In the genomic region with DNA sequence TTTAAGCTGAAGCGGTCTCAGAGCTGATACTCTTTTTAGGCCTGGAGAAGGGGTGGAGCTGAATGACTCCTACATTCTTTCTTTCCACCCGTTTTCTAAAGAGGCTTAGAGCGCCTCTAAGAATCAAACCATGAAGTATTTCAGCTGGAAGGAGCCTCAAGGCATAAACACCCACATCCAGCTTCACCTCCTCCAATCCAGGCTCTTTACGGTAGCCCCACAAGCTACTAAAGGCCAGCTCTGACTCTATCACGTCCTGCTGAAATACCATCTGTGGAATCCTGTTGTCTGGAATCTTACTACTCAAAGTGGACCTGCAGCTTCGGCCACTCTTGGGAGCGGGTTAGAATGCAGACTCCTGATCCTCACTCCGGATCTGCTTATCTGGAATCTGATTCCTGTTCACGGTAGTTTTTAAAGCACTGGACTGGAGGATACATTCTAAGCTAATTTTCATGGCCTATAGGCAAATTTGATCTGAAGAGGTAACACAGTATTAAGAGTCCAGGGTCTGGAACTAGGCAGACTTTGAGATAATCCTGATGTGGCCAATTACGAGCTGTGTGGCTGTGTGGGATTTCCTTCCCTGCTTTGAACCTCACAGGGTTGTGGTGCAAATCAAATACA, we compare ENCODE assay signal across 16 cellular contexts.
"Had no signal": no experiment of that assay in that cellular context is flagged by ENCODE, and none has a peak within 500 bp of the region (broad histone marks: within the 10 kb centered on the region; RNA-seq: fewer than 3 reads in every experiment).

No MANE protein-coding gene starts in this region.

- H3K36me3 ChIP-seq: adrenal gland, brain microvascular endothelial cell, left lung, stomach, thoracic aorta had no signal

- ATAC-seq: left lung had no signal

- H3K4me3 Mint-ChIP-seq: activated CD4-positive, alpha-beta T cell treated with anti-CD3 and anti-CD28 coated beads, Interleukin-2, amount 10 ng/mL, durations not matched to agents 24 days and 14 days; activated naive CD4-positive, alpha-beta T cell treated with anti-CD3 and anti-CD28 coated beads, Interleukin-2, amount 10 ng/mL, durations not matched to agents 7 days and 5 days had no signal

- H3K27ac Mint-ChIP-seq: activated CD4-positive, alpha-beta T cell treated with anti-CD3 and anti-CD28 coated beads, Interleukin-2, amount 10 ng/mL, durations not matched to agents 24 days and 14 days; activated naive CD4-positive, alpha-beta T cell treated with anti-CD3 and anti-CD28 coated beads, Interleukin-2, amount 10 ng/mL, durations not matched to agents 7 days and 5 days had no signal

- H3K27me3 ChIP-seq: adrenal gland, brain microvascular endothelial cell, left lung, stomach had no signal

- H3K27ac ChIP-seq: adrenal gland, brain microvascular endothelial cell, left lung, parathyroid adenoma, skin epidermis, stomach, thoracic aorta had no signal

- H3K4me3 ChIP-seq: adrenal gland, left lung, skin epidermis, stomach, thoracic aorta had no signal

- H3K79me2 ChIP-seq: parathyroid adenoma had no signal

- FAIRE-seq: islet of Langerhans had no signal

- H3K4me1 ChIP-seq: adrenal gland, left lung, parathyroid adenoma had no signal

- H3K36me3 Mint-ChIP-seq: activated naive CD4-positive, alpha-beta T cell treated with anti-CD3 and anti-CD28 coated beads, Interleukin-2, amount 10 ng/mL, durations not matched to agents 7 days and 5 days had no signal

- H2AFZ ChIP-seq: parathyroid adenoma had no signal

- H3K27me3 Mint-ChIP-seq: activated CD4-positive, alpha-beta T cell treated with anti-CD3 and anti-CD28 coated beads, Interleukin-2, amount 10 ng/mL, durations not matched to agents 24 days and 14 days; activated naive CD4-positive, alpha-beta T cell treated with anti-CD3 and anti-CD28 coated beads, Interleukin-2, amount 10 ng/mL, durations not matched to agents 7 days and 5 days had no signal

- DNase-seq: activated CD4-positive, alpha-beta T cell treated with anti-CD3 and anti-CD28 coated beads, Interleukin-2, amount 10 ng/mL, durations not matched to agents 24 days and 14 days; activated CD8-positive, alpha-beta memory T cell treated with anti-CD3 and anti-CD28 coated beads for 24 hours; activated naive CD4-positive, alpha-beta T cell treated with anti-CD3 and anti-CD28 coated beads, Interleukin-2, amount 10 ng/mL, durations not matched to agents 7 days and 5 days; brain microvascular endothelial cell; cerebellar nuclear complex; dermis blood vessel endothelial cell; left lung; mesenchymal stem cell; retina; stomach; T-helper 1 cell had no signal

- H3K4me1 Mint-ChIP-seq: activated CD4-positive, alpha-beta T cell treated with anti-CD3 and anti-CD28 coated beads, Interleukin-2, amount 10 ng/mL, durations not matched to agents 24 days and 14 days; activated naive CD4-positive, alpha-beta T cell treated with anti-CD3 and anti-CD28 coated beads, Interleukin-2, amount 10 ng/mL, durations not matched to agents 7 days and 5 days had no signal

- H3K9me3 ChIP-seq: adrenal gland, left lung, stomach, thoracic aorta had no signal

- H3K9ac ChIP-seq: parathyroid adenoma had no signal
